9 cellular contexts compared by ENCODE assay signal in genomic region chr11:134592391-134592990, GRCh38.
A peak's percentile ranks its signal among the peaks of the same experiment; 100 is the strongest.
DNase-seq lines count a peak whose midpoint lies in the region; ATAC-seq, FAIRE-seq and TF ChIP-seq lines count a peak whose summit lies in the region.
"Had no signal": no experiment of that assay in that cellular context is flagged by ENCODE, and none has a peak within 500 bp of the region (broad histone marks: within the 10 kb centered on the region; RNA-seq: fewer than 3 reads in every experiment).

No MANE protein-coding gene starts in this region.

- ATAC-seq in A549: 0 out of 6 replicates have a peak, but pooled peaks of 1 of the 2 experiments have one; percentile 54
- peak; percentile 68 for ATAC-seq in GM18907 (IDR thresholded peaks at IDR 0.05; ENCODE audit: unreplicated experiment)
- ATAC-seq in mucosa of descending colon: peak; percentile 69
- no peak for ATAC-seq in HG02678 (IDR thresholded peaks at IDR 0.05; ENCODE audit: unreplicated experiment)
- no peak for ATAC-seq in HG02870 (IDR thresholded peaks at IDR 0.05; ENCODE audit: unreplicated experiment)

- intact Hi-C loops in mucosa of descending colon (cut with DNase I, micrococcal nuclease): no loop called here

- no peak for FAIRE-seq in A549 (lab: Jason Lieb, UNC)

- H3K4me1 ChIP-seq in A549 (no peaks in the 10 kb centered on the region), mucosa of descending colon (ENCODE audit: low read depth) (no peaks in the 10 kb centered on the region)

- TF ChIP-seq CTCF in A549 (IDR thresholded peaks at IDR 0.05) (0 out of 3 replicates have a peak, but pooled peaks have one; percentile 5), mucosa of descending colon (IDR thresholded peaks at IDR 0.05) (no peak)

- TF ChIP-seq EP300 in A549 (IDR thresholded peaks at IDR 0.05): no peak

- DNase-seq in A549 (ENCODE audit: low read depth in 1 of 2, low spot score in 1 of 2): peak in 1 of 2 experiments; percentile 21
- DNase-seq in NCI-H460 (ENCODE audit: extremely low read depth, low read depth): peak; percentile 6
- DNase-seq in activated naive CD4-positive, alpha-beta T cell treated with anti-CD3 and anti-CD28 coated beads, Interleukin-2, amount 50 U/mL, for 16 hours: peak; percentile 39
- peak in 2 of 3 donors; percentile 60 to 82 for DNase-seq in mucosa of descending colon
- DNase-seq in middle frontal gyrus (ENCODE audit: extremely low spot score, low spot score): no peak

- TF ChIP-seq POLR2A in A549 (IDR thresholded peaks at IDR 0.05; ENCODE audit: low read length): no peak

- CTCF ChIA-PET in A549 (lab: Yijun Ruan, JAX): no interaction called here

- H3K27ac ChIP-seq in A549: no peak overlapping the region
- H3K27ac ChIP-seq: skin epidermis had no signal

- POLR2A ChIA-PET in A549 (lab: Yijun Ruan, JAX): no interaction called here

- H3K36me3 ChIP-seq in mucosa of descending colon (ENCODE audit: low read depth): no peaks in the 10 kb centered on the region

- no peak overlapping the region for H3K4me2 ChIP-seq in A549

- TF ChIP-seq RAD21 in A549 (conservative IDR thresholded peaks at IDR 0.05 in 1 of 2, IDR thresholded peaks at IDR 0.05 in 1 of 2): peak in 1 of 2 experiments; percentile 27; a peak in 2 of 5 replicates

- H3K9me3 ChIP-seq in A549: no peaks in the 10 kb centered on the region
- no peaks in the 10 kb centered on the region for H3K9me3 ChIP-seq in mucosa of descending colon

- H3K4me3 ChIP-seq in A549: no peak overlapping the region
- H3K4me3 ChIP-seq in mucosa of descending colon: no peak overlapping the region
- H3K4me3 ChIP-seq: skin epidermis had no signal

TF ChIP-seq in A549, 52 proteins besides CTCF, POLR2A, EP300 and RAD21:
- TF ChIP-seq TFCP2L1 (CRISPR knock-in tag; IDR thresholded peaks at IDR 0.05) (no peak), HES2 (IDR thresholded peaks at IDR 0.05) (no peak), ZNF302 (CRISPR knock-in tag; IDR thresholded peaks at IDR 0.05) (no peak), GATA3 (IDR thresholded peaks at IDR 0.05; ENCODE audit: borderline replicate concordance) (no peak), FOXS1 (CRISPR knock-in tag; IDR thresholded peaks at IDR 0.05) (no peak), HEYL (CRISPR knock-in tag; IDR thresholded peaks at IDR 0.05) (no peak), HOXA7 (CRISPR knock-in tag; IDR thresholded peaks at IDR 0.05) (no peak), TP53 (CRISPR knock-in tag; IDR thresholded peaks at IDR 0.05) (no peak), HOXB5 (CRISPR knock-in tag; IDR thresholded peaks at IDR 0.05) (no peak), JUNB (IDR thresholded peaks at IDR 0.05) (no peak), KDM1A (IDR thresholded peaks at IDR 0.05; ENCODE audit: low read depth) (no peak), CEBPB (IDR thresholded peaks at IDR 0.05) (no peak), FOSL2 (IDR thresholded peaks at IDR 0.05) (no peak), FOSL2 (CRISPR knock-in tag; IDR thresholded peaks at IDR 0.05) (no peak), BCL3 (IDR thresholded peaks at IDR 0.05) (no peak), RCOR1 (IDR thresholded peaks at IDR 0.05; ENCODE audit: low read depth, low read length) (no peak), CHD2 (IDR thresholded peaks at IDR 0.05; ENCODE audit: low read length, partially characterized antibody) (no peak), RFX5 (IDR thresholded peaks at IDR 0.05) (no peak), SMC3 (IDR thresholded peaks at IDR 0.05) (no peak)
- TF ChIP-seq, protein P1, sequence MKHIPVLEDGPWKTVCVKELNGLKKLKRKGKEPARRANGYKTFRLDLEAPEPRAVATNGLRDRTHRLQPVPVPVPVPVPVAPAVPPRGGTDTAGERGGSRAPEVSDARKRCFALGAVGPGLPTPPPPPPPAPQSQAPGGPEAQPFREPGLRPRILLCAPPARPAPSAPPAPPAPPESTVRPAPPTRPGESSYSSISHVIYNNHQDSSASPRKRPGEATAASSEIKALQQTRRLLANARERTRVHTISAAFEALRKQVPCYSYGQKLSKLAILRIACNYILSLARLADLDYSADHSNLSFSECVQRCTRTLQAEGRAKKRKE (CRISPR knock-in tag; IDR thresholded peaks at IDR 0.05; ENCODE audit: low read depth): no peak
- TF ChIP-seq, protein P2, sequence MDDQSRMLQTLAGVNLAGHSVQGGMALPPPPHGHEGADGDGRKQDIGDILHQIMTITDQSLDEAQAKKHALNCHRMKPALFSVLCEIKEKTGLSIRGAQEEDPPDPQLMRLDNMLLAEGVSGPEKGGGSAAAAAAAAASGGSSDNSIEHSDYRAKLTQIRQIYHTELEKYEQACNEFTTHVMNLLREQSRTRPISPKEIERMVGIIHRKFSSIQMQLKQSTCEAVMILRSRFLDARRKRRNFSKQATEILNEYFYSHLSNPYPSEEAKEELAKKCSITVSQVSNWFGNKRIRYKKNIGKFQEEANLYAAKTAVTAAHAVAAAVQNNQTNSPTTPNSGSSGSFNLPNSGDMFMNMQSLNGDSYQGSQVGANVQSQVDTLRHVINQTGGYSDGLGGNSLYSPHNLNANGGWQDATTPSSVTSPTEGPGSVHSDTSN (IDR thresholded peaks at IDR 0.05): no peak

Comparison
In these comparisons a context has a peak if more than half of its experiments do, and no peak if none do; other contexts are left out.
1. ATAC-seq: peak in GM18907 (single experiment) and mucosa of descending colon (single experiment); none in HG02678 (single experiment) and HG02870 (single experiment).